In genomic region chr4:2415881-2416563, GRCh38 we compare ENCODE assay signal across 1 cellular context.
TF ChIP-seq lines count a peak whose summit lies in the region.

No MANE protein-coding gene starts in this region.

TF ChIP-seq in HepG2, 621 proteins besides CTCF, POLR2A, EP300 and RAD21:
- peak; percentile 59; the same call in 1 of the 2 replicates for TF ChIP-seq CBX2 (IDR thresholded peaks at IDR 0.05; ENCODE audit: low read depth, low read length)
- no peak for TF ChIP-seq CBX2 (CRISPR knock-in tag; IDR thresholded peaks at IDR 0.05; ENCODE audit: low read depth)
- TF ChIP-seq RNF2 (conservative IDR thresholded peaks at IDR 0.05; ENCODE audit: low read depth), result 0 out of 2 replicates have a peak, but pooled peaks have one; percentile 30
- TF ChIP-seq ATAD3A (CRISPR knock-in tag; IDR thresholded peaks at IDR 0.05), result no peak
- no peak for TF ChIP-seq ZBTB46 (CRISPR knock-in tag; IDR thresholded peaks at IDR 0.05; ENCODE audit: borderline replicate concordance)
- peak; percentile 32 for TF ChIP-seq ZFP36 (IDR thresholded peaks at IDR 0.05; ENCODE audit: borderline replicate concordance, low read depth, low read length, partially characterized antibody)
- no peak for TF ChIP-seq ZSCAN9 (CRISPR knock-in tag; IDR thresholded peaks at IDR 0.05; ENCODE audit: borderline replicate concordance)
- no peak for TF ChIP-seq ZNF142 (CRISPR knock-in tag; IDR thresholded peaks at IDR 0.05)
